Comparison of ENCODE assay signal across 1 cellular context in the genomic region with DNA sequence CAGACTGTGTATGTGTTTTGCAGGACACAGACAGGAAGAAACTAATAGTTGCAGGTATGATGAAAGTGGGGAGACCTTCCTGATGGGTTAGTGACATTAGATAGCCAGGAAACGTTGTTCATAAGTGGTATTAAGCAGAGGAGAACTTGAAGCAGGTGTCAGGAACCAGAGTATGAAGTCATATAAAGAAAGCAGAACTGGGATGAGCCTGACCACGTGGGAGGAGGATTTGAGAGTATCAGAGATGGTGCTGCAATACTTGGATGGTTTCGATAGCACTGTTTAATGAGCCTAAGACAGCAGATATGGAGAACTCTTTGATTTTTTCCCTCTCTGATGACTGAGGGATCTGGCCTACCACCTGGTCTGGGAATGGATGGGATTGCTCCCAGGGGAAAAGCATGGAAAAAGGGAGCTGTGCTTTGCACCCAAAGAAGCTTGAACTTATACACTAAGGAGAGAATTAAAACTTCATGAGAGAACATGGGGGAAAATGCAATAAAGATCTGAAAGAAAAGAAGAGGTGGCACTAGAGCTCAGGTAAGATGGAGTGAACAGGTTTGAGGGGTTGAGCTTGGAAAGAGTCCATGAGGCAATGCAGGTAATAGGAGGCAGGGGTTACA.
A peak's percentile ranks its signal among the peaks of the same experiment; 100 is the strongest.
TF ChIP-seq lines count a peak whose summit lies in the region.

No MANE protein-coding gene starts in this region.

TF ChIP-seq in GM12878, 131 proteins besides CTCF, POLR2A, EP300 and RAD21 (continued from another document and continues in another):
- TF ChIP-seq, protein P1, sequence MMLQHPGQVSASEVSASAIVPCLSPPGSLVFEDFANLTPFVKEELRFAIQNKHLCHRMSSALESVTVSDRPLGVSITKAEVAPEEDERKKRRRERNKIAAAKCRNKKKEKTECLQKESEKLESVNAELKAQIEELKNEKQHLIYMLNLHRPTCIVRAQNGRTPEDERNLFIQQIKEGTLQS (IDR thresholded peaks at IDR 0.05; ENCODE audit: borderline replicate concordance, extremely low read depth, low read depth, low read length) = no peak
- TF ChIP-seq, protein P2, sequence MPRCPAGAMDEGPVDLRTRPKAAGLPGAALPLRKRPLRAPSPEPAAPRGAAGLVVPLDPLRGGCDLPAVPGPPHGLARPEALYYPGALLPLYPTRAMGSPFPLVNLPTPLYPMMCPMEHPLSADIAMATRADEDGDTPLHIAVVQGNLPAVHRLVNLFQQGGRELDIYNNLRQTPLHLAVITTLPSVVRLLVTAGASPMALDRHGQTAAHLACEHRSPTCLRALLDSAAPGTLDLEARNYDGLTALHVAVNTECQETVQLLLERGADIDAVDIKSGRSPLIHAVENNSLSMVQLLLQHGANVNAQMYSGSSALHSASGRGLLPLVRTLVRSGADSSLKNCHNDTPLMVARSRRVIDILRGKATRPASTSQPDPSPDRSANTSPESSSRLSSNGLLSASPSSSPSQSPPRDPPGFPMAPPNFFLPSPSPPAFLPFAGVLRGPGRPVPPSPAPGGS (IDR thresholded peaks at IDR 0.05; ENCODE audit: borderline replicate concordance, insufficient read depth, low read depth, low read length, poor library complexity, severe bottlenecking) = peak; percentile 34
- TF ChIP-seq, protein P3, sequence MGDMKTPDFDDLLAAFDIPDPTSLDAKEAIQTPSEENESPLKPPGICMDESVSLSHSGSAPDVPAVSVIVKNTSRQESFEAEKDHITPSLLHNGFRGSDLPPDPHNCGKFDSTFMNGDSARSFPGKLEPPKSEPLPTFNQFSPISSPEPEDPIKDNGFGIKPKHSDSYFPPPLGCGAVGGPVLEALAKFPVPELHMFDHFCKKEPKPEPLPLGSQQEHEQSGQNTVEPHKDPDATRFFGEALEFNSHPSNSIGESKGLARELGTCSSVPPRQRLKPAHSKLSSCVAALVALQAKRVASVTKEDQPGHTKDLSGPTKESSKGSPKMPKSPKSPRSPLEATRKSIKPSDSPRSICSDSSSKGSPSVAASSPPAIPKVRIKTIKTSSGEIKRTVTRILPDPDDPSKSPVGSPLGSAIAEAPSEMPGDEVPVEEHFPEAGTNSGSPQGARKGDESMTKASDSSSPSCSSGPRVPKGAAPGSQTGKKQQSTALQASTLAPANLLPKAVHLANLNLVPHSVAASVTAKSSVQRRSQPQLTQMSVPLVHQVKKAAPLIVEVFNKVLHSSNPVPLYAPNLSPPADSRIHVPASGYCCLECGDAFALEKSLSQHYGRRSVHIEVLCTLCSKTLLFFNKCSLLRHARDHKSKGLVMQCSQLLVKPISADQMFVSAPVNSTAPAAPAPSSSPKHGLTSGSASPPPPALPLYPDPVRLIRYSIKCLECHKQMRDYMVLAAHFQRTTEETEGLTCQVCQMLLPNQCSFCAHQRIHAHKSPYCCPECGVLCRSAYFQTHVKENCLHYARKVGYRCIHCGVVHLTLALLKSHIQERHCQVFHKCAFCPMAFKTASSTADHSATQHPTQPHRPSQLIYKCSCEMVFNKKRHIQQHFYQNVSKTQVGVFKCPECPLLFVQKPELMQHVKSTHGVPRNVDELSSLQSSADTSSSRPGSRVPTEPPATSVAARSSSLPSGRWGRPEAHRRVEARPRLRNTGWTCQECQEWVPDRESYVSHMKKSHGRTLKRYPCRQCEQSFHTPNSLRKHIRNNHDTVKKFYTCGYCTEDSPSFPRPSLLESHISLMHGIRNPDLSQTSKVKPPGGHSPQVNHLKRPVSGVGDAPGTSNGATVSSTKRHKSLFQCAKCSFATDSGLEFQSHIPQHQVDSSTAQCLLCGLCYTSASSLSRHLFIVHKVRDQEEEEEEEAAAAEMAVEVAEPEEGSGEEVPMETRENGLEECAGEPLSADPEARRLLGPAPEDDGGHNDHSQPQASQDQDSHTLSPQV (IDR thresholded peaks at IDR 0.05) = no peak; the same call in 1 of the 2 replicates
- TF ChIP-seq ZNF207 (IDR thresholded peaks at IDR 0.05; ENCODE audit: borderline replicate concordance) (no peak), HDAC2 (IDR thresholded peaks at IDR 0.05) (no peak), YBX1 (IDR thresholded peaks at IDR 0.05) (no peak), TCF3 (IDR thresholded peaks at IDR 0.05; ENCODE audit: borderline replicate concordance, insufficient read depth, low read depth, low read length) (0 out of 2 replicates have a peak, but pooled peaks have one; percentile 48), ZNF274 (IDR thresholded peaks at IDR 0.05; ENCODE audit: insufficient read depth, insufficient read length) (no peak), JUNB (IDR thresholded peaks at IDR 0.05) (peak; percentile 44), CHD2 (IDR thresholded peaks at IDR 0.05; ENCODE audit: borderline replicate concordance, low read depth, low read length) (peak; percentile 41; the same call in 1 of the 2 replicates), ZNF24 (IDR thresholded peaks at IDR 0.05) (0 out of 2 replicates have a peak, but pooled peaks have one; percentile 15), RFX5 (IDR thresholded peaks at IDR 0.05; ENCODE audit: low read depth, low read length) (no peak), KAT2A (conservative IDR thresholded peaks at IDR 0.05; ENCODE audit: control insufficient read depth, low read depth, low read length) (no peak), RCOR1 (conservative IDR thresholded peaks at IDR 0.05; ENCODE audit: low read depth, low read length) (no peak), CREB1 (IDR thresholded peaks at IDR 0.05; ENCODE audit: low read depth) (peak; percentile 68; the same call in 1 of the 2 replicates), MEF2B (IDR thresholded peaks at IDR 0.05; ENCODE audit: partially characterized antibody, poor library complexity, severe bottlenecking) (peak; percentile 16), POU2F2 (IDR thresholded peaks at IDR 0.05; ENCODE audit: borderline replicate concordance, low read depth, low read length) (peak; percentile 42; the same call in 1 of the 3 replicates), SREBF2 (IDR thresholded peaks at IDR 0.05; ENCODE audit: low read length) (no peak), SMAD5 (IDR thresholded peaks at IDR 0.05; ENCODE audit: low read depth) (no peak), ZBED1 (IDR thresholded peaks at IDR 0.05; ENCODE audit: borderline replicate concordance) (no peak; the same call in 1 of the 2 replicates), CBX5 (IDR thresholded peaks at IDR 0.05; ENCODE audit: low read depth) (no peak), NRF1 (conservative IDR thresholded peaks at IDR 0.05; ENCODE audit: low read depth, low read length) (no peak), KDM1A (IDR thresholded peaks at IDR 0.05; ENCODE audit: borderline replicate concordance) (no peak), RELA (IDR thresholded peaks at IDR 0.05; ENCODE audit: borderline replicate concordance, partially characterized antibody) (no peak), CREM (IDR thresholded peaks at IDR 0.05; ENCODE audit: low read depth) (peak; percentile 59; the same call in 1 of the 2 replicates), SIN3A (IDR thresholded peaks at IDR 0.05; ENCODE audit: low read depth, low read length) (no peak), IKZF1 (conservative IDR thresholded peaks at IDR 0.05) (peak; percentile 94), CEBPB (IDR thresholded peaks at IDR 0.05; ENCODE audit: borderline replicate concordance in 1 of 2, low read depth in 2 of 2, low read length in 2 of 2) (peak in 1 of 2 experiments; percentile 62; a peak in 1 of 4 replicates), BRCA1 (IDR thresholded peaks at IDR 0.05; ENCODE audit: low read depth, low read length) (no peak), STAT1 (conservative IDR thresholded peaks at IDR 0.05) (no peak), SMAD1 (IDR thresholded peaks at IDR 0.05; ENCODE audit: low read depth, partially characterized antibody) (no peak), NFIC (IDR thresholded peaks at IDR 0.05; ENCODE audit: low read depth, low read length) (peak; percentile 80), MYB (IDR thresholded peaks at IDR 0.05; ENCODE audit: borderline replicate concordance, low read depth, low read length) (no peak), IKZF2 (IDR thresholded peaks at IDR 0.05) (peak; percentile 96 to 98)
- TF ChIP-seq, protein P4, sequence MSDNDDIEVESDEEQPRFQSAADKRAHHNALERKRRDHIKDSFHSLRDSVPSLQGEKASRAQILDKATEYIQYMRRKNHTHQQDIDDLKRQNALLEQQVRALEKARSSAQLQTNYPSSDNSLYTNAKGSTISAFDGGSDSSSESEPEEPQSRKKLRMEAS (IDR thresholded peaks at IDR 0.05; ENCODE audit: low read depth, low read length) = no peak; the same call in 1 of the 2 replicates
- TF ChIP-seq, protein P5, sequence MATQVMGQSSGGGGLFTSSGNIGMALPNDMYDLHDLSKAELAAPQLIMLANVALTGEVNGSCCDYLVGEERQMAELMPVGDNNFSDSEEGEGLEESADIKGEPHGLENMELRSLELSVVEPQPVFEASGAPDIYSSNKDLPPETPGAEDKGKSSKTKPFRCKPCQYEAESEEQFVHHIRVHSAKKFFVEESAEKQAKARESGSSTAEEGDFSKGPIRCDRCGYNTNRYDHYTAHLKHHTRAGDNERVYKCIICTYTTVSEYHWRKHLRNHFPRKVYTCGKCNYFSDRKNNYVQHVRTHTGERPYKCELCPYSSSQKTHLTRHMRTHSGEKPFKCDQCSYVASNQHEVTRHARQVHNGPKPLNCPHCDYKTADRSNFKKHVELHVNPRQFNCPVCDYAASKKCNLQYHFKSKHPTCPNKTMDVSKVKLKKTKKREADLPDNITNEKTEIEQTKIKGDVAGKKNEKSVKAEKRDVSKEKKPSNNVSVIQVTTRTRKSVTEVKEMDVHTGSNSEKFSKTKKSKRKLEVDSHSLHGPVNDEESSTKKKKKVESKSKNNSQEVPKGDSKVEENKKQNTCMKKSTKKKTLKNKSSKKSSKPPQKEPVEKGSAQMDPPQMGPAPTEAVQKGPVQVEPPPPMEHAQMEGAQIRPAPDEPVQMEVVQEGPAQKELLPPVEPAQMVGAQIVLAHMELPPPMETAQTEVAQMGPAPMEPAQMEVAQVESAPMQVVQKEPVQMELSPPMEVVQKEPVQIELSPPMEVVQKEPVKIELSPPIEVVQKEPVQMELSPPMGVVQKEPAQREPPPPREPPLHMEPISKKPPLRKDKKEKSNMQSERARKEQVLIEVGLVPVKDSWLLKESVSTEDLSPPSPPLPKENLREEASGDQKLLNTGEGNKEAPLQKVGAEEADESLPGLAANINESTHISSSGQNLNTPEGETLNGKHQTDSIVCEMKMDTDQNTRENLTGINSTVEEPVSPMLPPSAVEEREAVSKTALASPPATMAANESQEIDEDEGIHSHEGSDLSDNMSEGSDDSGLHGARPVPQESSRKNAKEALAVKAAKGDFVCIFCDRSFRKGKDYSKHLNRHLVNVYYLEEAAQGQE (IDR thresholded peaks at IDR 0.05; ENCODE audit: low read depth, low read length) = no peak
- TF ChIP-seq, protein P6, sequence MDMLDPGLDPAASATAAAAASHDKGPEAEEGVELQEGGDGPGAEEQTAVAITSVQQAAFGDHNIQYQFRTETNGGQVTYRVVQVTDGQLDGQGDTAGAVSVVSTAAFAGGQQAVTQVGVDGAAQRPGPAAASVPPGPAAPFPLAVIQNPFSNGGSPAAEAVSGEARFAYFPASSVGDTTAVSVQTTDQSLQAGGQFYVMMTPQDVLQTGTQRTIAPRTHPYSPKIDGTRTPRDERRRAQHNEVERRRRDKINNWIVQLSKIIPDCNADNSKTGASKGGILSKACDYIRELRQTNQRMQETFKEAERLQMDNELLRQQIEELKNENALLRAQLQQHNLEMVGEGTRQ (IDR thresholded peaks at IDR 0.05; ENCODE audit: borderline replicate concordance, low read depth, low read length) = peak; percentile 66
- TF ChIP-seq, protein P7, sequence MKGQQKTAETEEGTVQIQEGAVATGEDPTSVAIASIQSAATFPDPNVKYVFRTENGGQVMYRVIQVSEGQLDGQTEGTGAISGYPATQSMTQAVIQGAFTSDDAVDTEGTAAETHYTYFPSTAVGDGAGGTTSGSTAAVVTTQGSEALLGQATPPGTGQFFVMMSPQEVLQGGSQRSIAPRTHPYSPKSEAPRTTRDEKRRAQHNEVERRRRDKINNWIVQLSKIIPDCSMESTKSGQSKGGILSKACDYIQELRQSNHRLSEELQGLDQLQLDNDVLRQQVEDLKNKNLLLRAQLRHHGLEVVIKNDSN (IDR thresholded peaks at IDR 0.05; ENCODE audit: borderline replicate concordance, extremely low read length, insufficient read depth, low read depth, low read length) = peak; percentile 62
- TF ChIP-seq, protein P8, sequence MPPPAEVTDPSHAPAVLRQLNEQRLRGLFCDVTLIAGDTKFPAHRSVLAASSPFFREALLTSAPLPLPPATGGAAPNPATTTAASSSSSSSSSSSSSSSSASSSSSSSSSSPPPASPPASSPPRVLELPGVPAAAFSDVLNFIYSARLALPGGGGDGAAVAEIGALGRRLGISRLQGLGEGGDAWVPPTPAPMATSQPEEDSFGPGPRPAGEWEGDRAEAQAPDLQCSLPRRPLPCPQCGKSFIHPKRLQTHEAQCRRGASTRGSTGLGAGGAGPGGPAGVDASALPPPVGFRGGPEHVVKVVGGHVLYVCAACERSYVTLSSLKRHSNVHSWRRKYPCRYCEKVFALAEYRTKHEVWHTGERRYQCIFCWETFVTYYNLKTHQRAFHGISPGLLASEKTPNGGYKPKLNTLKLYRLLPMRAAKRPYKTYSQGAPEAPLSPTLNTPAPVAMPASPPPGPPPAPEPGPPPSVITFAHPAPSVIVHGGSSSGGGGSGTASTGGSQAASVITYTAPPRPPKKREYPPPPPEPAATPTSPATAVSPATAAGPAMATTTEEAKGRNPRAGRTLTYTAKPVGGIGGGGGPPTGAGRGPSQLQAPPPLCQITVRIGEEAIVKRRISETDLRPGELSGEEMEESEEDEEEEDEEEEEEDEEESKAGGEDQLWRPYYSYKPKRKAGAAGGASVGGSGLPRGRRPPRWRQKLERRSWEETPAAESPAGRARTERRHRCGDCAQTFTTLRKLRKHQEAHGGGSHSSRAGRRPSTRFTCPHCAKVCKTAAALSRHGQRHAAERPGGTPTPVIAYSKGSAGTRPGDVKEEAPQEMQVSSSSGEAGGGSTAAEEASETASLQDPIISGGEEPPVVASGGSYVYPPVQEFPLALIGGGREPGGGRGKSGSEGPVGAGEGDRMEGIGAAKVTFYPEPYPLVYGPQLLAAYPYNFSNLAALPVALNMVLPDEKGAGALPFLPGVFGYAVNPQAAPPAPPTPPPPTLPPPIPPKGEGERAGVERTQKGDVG (CRISPR knock-in tag; IDR thresholded peaks at IDR 0.05) = no peak
- TF ChIP-seq, protein P9, sequence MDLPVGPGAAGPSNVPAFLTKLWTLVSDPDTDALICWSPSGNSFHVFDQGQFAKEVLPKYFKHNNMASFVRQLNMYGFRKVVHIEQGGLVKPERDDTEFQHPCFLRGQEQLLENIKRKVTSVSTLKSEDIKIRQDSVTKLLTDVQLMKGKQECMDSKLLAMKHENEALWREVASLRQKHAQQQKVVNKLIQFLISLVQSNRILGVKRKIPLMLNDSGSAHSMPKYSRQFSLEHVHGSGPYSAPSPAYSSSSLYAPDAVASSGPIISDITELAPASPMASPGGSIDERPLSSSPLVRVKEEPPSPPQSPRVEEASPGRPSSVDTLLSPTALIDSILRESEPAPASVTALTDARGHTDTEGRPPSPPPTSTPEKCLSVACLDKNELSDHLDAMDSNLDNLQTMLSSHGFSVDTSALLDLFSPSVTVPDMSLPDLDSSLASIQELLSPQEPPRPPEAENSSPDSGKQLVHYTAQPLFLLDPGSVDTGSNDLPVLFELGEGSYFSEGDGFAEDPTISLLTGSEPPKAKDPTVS (IDR thresholded peaks at IDR 0.05; ENCODE audit: low read depth, low read length) = no peak
- TF ChIP-seq, protein P10, sequence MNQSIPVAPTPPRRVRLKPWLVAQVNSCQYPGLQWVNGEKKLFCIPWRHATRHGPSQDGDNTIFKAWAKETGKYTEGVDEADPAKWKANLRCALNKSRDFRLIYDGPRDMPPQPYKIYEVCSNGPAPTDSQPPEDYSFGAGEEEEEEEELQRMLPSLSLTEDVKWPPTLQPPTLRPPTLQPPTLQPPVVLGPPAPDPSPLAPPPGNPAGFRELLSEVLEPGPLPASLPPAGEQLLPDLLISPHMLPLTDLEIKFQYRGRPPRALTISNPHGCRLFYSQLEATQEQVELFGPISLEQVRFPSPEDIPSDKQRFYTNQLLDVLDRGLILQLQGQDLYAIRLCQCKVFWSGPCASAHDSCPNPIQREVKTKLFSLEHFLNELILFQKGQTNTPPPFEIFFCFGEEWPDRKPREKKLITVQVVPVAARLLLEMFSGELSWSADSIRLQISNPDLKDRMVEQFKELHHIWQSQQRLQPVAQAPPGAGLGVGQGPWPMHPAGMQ (IDR thresholded peaks at IDR 0.05; ENCODE audit: borderline replicate concordance) = no peak
